Comparison of ENCODE assay signal across 9 cellular contexts in the genomic region with DNA sequence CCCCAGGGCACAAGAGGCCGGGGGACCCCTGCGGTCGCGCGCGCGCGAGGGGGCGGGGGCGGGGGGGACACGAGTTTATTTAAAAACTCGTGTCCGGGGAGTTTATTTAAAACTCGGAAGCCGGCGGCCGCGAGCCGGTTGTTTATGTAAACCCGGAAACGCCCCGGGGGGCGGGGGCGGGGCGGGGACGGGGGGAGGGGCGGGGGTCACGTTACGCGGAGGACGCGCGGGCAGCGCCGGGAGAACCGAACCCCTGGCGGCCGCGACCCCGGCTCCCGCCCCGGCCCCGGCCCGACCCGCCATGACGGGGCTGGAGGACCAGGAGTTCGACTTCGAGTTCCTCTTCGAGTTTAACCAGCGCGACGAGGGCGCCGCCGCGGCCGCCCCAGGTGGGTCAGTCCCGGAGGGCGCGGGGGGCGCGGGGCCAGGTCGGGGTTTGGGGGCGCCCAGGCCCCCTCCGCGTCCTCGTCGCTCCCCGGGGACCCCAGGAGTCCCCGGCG. TPM values are rescaled to one million over a fixed set of nuclear protein-coding genes. Genes with fewer than 3 reads are reported as not detected.
A peak's percentile ranks its signal among the peaks of the same experiment; 100 is the strongest.
DNase-seq lines count a peak whose midpoint lies in the region; ATAC-seq, FAIRE-seq and TF ChIP-seq lines count a peak whose summit lies in the region.
"Had no signal": no experiment of that assay in that cellular context is flagged by ENCODE, and none has a peak within 500 bp of the region (broad histone marks: within the 10 kb centered on the region; RNA-seq: fewer than 3 reads in every experiment).

No MANE protein-coding gene starts in this region.

- H3K79me2 ChIP-seq in SU-DHL-6 (ENCODE audit: insufficient read depth, low read length) (peaks cover 8% of the 10 kb centered on the region; the same call in 1 of the 2 replicates), mammary epithelial cell (ENCODE audit: insufficient read depth, low read length) (no peaks in the 10 kb centered on the region)

- peaks cover 8% of the 10 kb centered on the region; the same call in 1 of the 2 replicates for H3F3A ChIP-seq in SU-DHL-6 (ENCODE audit: insufficient read depth)

- no peaks in the 10 kb centered on the region for H4K20me1 ChIP-seq in SU-DHL-6 (ENCODE audit: low read depth, low read length)
- H4K20me1 ChIP-seq in mammary epithelial cell (ENCODE audit: insufficient read depth, low read length) = no peaks in the 10 kb centered on the region

- peaks cover 12% of the 10 kb centered on the region for H3K4me1 ChIP-seq in mammary epithelial cell (ENCODE audit: insufficient read depth, low read length)

- dilution Hi-C loops in mammary epithelial cell (cut with HindIII; ENCODE audit: low sequenced_read_pairs) = no loop called here

- FAIRE-seq in D721Med (lab: Jason Lieb, UNC) = no peak
- FAIRE-seq: endometrium had no signal

- H2AFZ ChIP-seq in SU-DHL-6 (ENCODE audit: low read depth, low read length, severe bottlenecking) = peak overlapping the region; percentile 67
- H2AFZ ChIP-seq in mammary epithelial cell (ENCODE audit: low read depth, low read length) = peak overlapping the region; percentile 69

- CTCF ChIA-PET in mammary epithelial cell (lab: Charles Lee; ENCODE audit: low non-redundant PET) = no interaction called here

- ATAC-seq in Right ventricle myocardium inferior = no peak
- peak; percentile 65 for ATAC-seq in left lobe of liver

- DNase-seq in Right ventricle myocardium inferior (ENCODE audit: missing footprints) (peak; percentile 93), cardiac septum (ENCODE audit: low spot score) (no peak), mammary epithelial cell (no peak), left lobe of liver (ENCODE audit: low spot score) (no peak), D721Med (ENCODE audit: insufficient read length, low spot score) (no peak), RKO (ENCODE audit: low spot score) (no peak)
- peak; percentile 40 for DNase-seq in stimulated activated CD8-positive, alpha-beta memory T cell treated with anti-CD3 and anti-CD28 coated beads, Interleukin-4, amount 100 ng/mL, for 24 hours (ENCODE audit: low read depth)

- no TSS peak for BruUV-seq in mammary epithelial cell (replicated peaks; lab: Mats Ljungman, UMichigan)

- H3K4me3 ChIP-seq in SU-DHL-6 (ENCODE audit: insufficient read depth, low read length, poor library complexity, severe bottlenecking) (peak overlapping the region; percentile 66), mammary epithelial cell (replicated peaks in 1 of 3; ENCODE audit: insufficient read depth in 1 of 3, low read depth in 2 of 3, low read length in 3 of 3) (peak overlapping the region; percentile 20 to 36 (median 34))

- H3K27me3 ChIP-seq in SU-DHL-6 (ENCODE audit: low read length) (no peaks in the 10 kb centered on the region), mammary epithelial cell (ENCODE audit: insufficient read depth, low read length) (peaks cover 2% of the 10 kb centered on the region)

- H3K36me3 ChIP-seq in SU-DHL-6 (ENCODE audit: low read length) (no peaks in the 10 kb centered on the region), mammary epithelial cell (ENCODE audit: insufficient read depth, low read length) (no peaks in the 10 kb centered on the region)

- no peaks in the 10 kb centered on the region for H3K9me3 ChIP-seq in SU-DHL-6 (ENCODE audit: insufficient read depth, low read length)
- no peaks in the 10 kb centered on the region for H3K9me3 ChIP-seq in mammary epithelial cell (replicated peaks; ENCODE audit: insufficient read depth, low read length)

- H3K4me2 ChIP-seq in SU-DHL-6 (ENCODE audit: low read depth, low read length, poor library complexity, severe bottlenecking) = peak overlapping the region; percentile 68
- H3K4me2 ChIP-seq in mammary epithelial cell (ENCODE audit: insufficient read depth, low read depth, low read length) = peak overlapping the region; percentile 73

- intact Hi-C loops in Right ventricle myocardium inferior (cut with DNase I) (no loop called here), cardiac septum (cut with DNase I) (loop anchor here (2.0 kb wide), 1 partner anchor 59 kb away; no protein-coding TSS in a partner anchor), mammary epithelial cell (cut with micrococcal nuclease) (no loop called here)

- in situ Hi-C loops in mammary epithelial cell (cut with MboI; ENCODE audit: low sequenced_read_pairs in 2 of 2) = no loop called here

- H3K27ac ChIP-seq in SU-DHL-6 (ENCODE audit: low read depth, low read length) (peak overlapping the region; percentile 59), mammary epithelial cell (ENCODE audit: insufficient read depth, low read depth, low read length) (no peak overlapping the region)

- WGBS in mammary epithelial cell (ENCODE audit: low coverage, missing lambda C conversion rate) = 4% methylated on average over 5 of the region's 71 CpGs

- peak overlapping the region; percentile 58 for H3K9ac ChIP-seq in SU-DHL-6 (ENCODE audit: low read length)
- H3K9ac ChIP-seq in mammary epithelial cell (ENCODE audit: insufficient read depth, low read length) = no peak overlapping the region

- H3K9me2 ChIP-seq in SU-DHL-6 (replicated peaks; ENCODE audit: insufficient read depth, low read length) = no peaks in the 10 kb centered on the region

- TF ChIP-seq CTCF in SU-DHL-6 (IDR thresholded peaks at IDR 0.05; ENCODE audit: insufficient read depth, low read length, poor library complexity, severe bottlenecking) (no peak), mammary epithelial cell (conservative IDR thresholded peaks at IDR 0.05 in 1 of 2, IDR thresholded peaks at IDR 0.05 in 1 of 2; ENCODE audit: extremely low read depth in 1 of 2, insufficient read depth in 1 of 2, low read depth in 1 of 2, low read length in 2 of 2) (no peak), D721Med (IDR thresholded peaks at IDR 0.05; ENCODE audit: insufficient read depth, missing control alignments) (no peak)

RNA-seq across cellular contexts. Expression of a gene that starts 4.4 kb away (rescaled TPM):
- total RNA-seq in Right ventricle myocardium inferior (18.5 TPM), cardiac septum (16.4 TPM), mammary epithelial cell (1 to 10 TPM; 2.7 to 3.4 TPM), left lobe of liver (4.5 TPM)
- polyA plus RNA-seq in mammary epithelial cell = 0.60 TPM
- 2.3 TPM for polyA minus RNA-seq in mammary epithelial cell

Comparison
In these comparisons a context has a peak if more than half of its experiments do, and no peak if none do; other contexts are left out.
1. DNase-seq: peak in Right ventricle myocardium inferior (single experiment) and stimulated activated CD8-positive, alpha-beta memory T cell treated with anti-CD3 and anti-CD28 coated beads, Interleukin-4, amount 100 ng/mL, for 24 hours (single experiment); none in cardiac septum (single experiment), mammary epithelial cell (single experiment), left lobe of liver (single experiment), D721Med (single experiment) and RKO (single experiment).